In the genomic region with DNA sequence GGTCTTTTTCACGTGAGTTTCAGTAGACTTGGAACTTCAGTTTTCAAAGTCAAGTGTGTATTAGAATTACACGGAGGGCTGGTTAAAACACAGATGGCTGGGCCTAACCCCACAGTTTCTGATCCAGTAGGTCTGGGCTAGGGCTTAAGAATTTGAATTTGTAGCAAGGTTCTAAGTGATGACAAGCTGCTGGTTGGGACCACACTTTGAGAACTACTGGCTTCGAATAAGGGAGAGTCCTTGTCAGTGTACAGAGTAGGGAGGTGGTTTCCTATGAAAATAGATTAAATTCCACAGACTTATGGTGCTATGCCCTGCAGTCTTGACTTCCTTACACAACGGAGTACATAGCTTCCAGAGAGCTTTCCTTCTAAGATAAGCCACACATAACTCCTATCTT, we compare ENCODE assay signal across 11 cellular contexts. TPM values are rescaled to one million over a fixed set of nuclear protein-coding genes. Genes with fewer than 3 reads are reported as not detected.
A peak's percentile ranks its signal among the peaks of the same experiment; 100 is the strongest.
DNase-seq lines count a peak whose midpoint lies in the region; ATAC-seq, FAIRE-seq and TF ChIP-seq lines count a peak whose summit lies in the region.
"Had no signal": no experiment of that assay in that cellular context is flagged by ENCODE, and none has a peak within 500 bp of the region (broad histone marks: within the 10 kb centered on the region; RNA-seq: fewer than 3 reads in every experiment).

No MANE protein-coding gene starts in this region.

- no peak for ATAC-seq in HG02798 (IDR thresholded peaks at IDR 0.05; ENCODE audit: poor library complexity, unreplicated experiment)
- ATAC-seq in HG02885 (IDR thresholded peaks at IDR 0.05; ENCODE audit: poor library complexity, unreplicated experiment), result no peak
- ATAC-seq: activated CD8-positive, alpha-beta memory T cell treated with anti-CD3 and anti-CD28 coated beads, Interleukin-2, amount 10 ng/mL, durations not matched to agents 7 days and 5 days; T-helper 17 cell had no signal

- H3K27me3 ChIP-seq in GM23248 (replicated peaks; ENCODE audit: insufficient read depth) (no peaks in the 10 kb centered on the region), layer of hippocampus (ENCODE audit: control insufficient read depth, insufficient read depth, low read length) (no peaks in the 10 kb centered on the region), sigmoid colon (no peaks in the 10 kb centered on the region)

- H3K36me3 ChIP-seq in GM23248 (ENCODE audit: low read depth), result peaks cover 8% of the 10 kb centered on the region
- H3K36me3 ChIP-seq in sigmoid colon, result peaks cover 16 to 27% (median 20%) of the 10 kb centered on the region in 4 donors

- no peak for TF ChIP-seq POLR2A in sigmoid colon (IDR thresholded peaks at IDR 0.05)
- TF ChIP-seq POLR2A in GM12891 (IDR thresholded peaks at IDR 0.05; ENCODE audit: low read depth, low read length), result no peak

- H3K27ac ChIP-seq in GM23248, result peak overlapping the region; percentile 89
- peak overlapping the region; percentile 98 for H3K27ac ChIP-seq in layer of hippocampus (ENCODE audit: low read depth, low read length)
- peak overlapping the region; percentile 93 to 98 (median 98) for H3K27ac ChIP-seq in sigmoid colon

- peaks cover 36% of the 10 kb centered on the region for H3F3A ChIP-seq in GM23248 (ENCODE audit: insufficient read depth)

- peak overlapping the region; percentile 94 for H3K9ac ChIP-seq in GM23248

- peaks cover 12% of the 10 kb centered on the region; the same call in 1 of the 2 replicates for H4K20me1 ChIP-seq in GM23248 (ENCODE audit: insufficient read depth)

- no peak for TF ChIP-seq EP300 in sigmoid colon (IDR thresholded peaks at IDR 0.05)

- peaks cover 25% of the 10 kb centered on the region for H3K4me1 ChIP-seq in GM23248 (ENCODE audit: insufficient read depth)
- H3K4me1 ChIP-seq in sigmoid colon, result peaks cover 0 to 42% (median 35%) of the 10 kb centered on the region in 4 donors

- 0 out of 2 replicates have a peak overlapping the region, but pooled peaks have one; percentile 2 for H3K4me3 ChIP-seq in GM23248
- H3K4me3 ChIP-seq in sigmoid colon, result peak overlapping the region in 3 of 4 donors; percentile 4 to 100 (median 61)

- WGBS in GM23248 (ENCODE audit: low coverage in 1 of 2, low lambda C conversion rate in 2 of 2, missing lambda C conversion rate in 2 of 2), 2 experiments, result 25 to 33% methylated on average over 4 of the region's 4 CpGs
- 78 to 83% methylated on average over 4 of the region's 4 CpGs for WGBS in sigmoid colon, 2 donors

- DNase-seq in GM23248 (peak; percentile 17), cerebellar cortex (ENCODE audit: low spot score) (peak; percentile 38), sigmoid colon (peak; percentile 53), GM12891 (ENCODE audit: insufficient read length, low spot score) (no peak), COR-L47 (lab: John Stamatoyannopoulos, UW) (no peak)
- DNase-seq: activated CD8-positive, alpha-beta memory T cell treated with anti-CD3 and anti-CD28 coated beads, Interleukin-2, amount 10 ng/mL, durations not matched to agents 7 days and 5 days; mammary epithelial cell; T-helper 17 cell had no signal

- H2AFZ ChIP-seq in GM23248, result no peak overlapping the region

- TF ChIP-seq CTCF in sigmoid colon (IDR thresholded peaks at IDR 0.05), result no peak

- no peak for FAIRE-seq in GM12891 (lab: Jason Lieb, UNC)

- peaks cover 37% of the 10 kb centered on the region for H3K79me2 ChIP-seq in GM23248 (ENCODE audit: insufficient read depth)

- H3K4me2 ChIP-seq in GM23248 (ENCODE audit: unreplicated experiment), result peak overlapping the region; percentile 96

- in situ Hi-C loops in GM23248 (cut with MboI), result loop anchor here (10.0 kb wide), 1 partner anchor 183 kb away; no protein-coding TSS in a partner anchor

- H3K9me3 ChIP-seq in GM23248 (ENCODE audit: low read depth) (no peaks in the 10 kb centered on the region), sigmoid colon (no peaks in the 10 kb centered on the region)

- intact Hi-C loops in sigmoid colon (cut with DNase I), result no loop called here

- H3K9me2 ChIP-seq in GM23248 (ENCODE audit: insufficient read depth), result no peaks in the 10 kb centered on the region

TF ChIP-seq in GM12891, 5 proteins besides CTCF, POLR2A, EP300 and RAD21:
- TF ChIP-seq PAX5 (IDR thresholded peaks at IDR 0.05; ENCODE audit: insufficient read depth, low read length, severe bottlenecking) (no peak), SPI1 (IDR thresholded peaks at IDR 0.05; ENCODE audit: low read depth, low read length) (no peak), TAF1 (IDR thresholded peaks at IDR 0.05; ENCODE audit: low read depth, low read length) (no peak), POLR2AphosphoS5 (IDR thresholded peaks at IDR 0.05; ENCODE audit: low read depth, low read length) (no peak), POU2F2 (IDR thresholded peaks at IDR 0.05; ENCODE audit: low read depth, low read length) (no peak)

RNA-seq across cellular contexts. Expression of gene RHOB, which starts 4.5 kb away (rescaled TPM):
- total RNA-seq in GM23248 (2014; rRNA removed; shearing (Covaris generic)), result 303 and 305 TPM in 2 replicates
- polyA plus RNA-seq in GM23248 (2016; fragmentation: Nextera tagmentation; extraction: Ambion mirVana) (45.6 and 47.8 TPM in 2 replicates), sigmoid colon (100 to 1,000 TPM in 2 of 3 donors, 10 to 100 TPM in 1; 60.6 to 200 (median 108) TPM)
- total RNA-seq in sigmoid colon, result 1,000 to 10,000 TPM in 2 of 4 donors, 100 to 1,000 TPM in 2; 753 to 1,323 (median 1,092) TPM
- polyA plus RNA-seq in GM12891 (2012; ENCODE audit: low read depth, missing spikeins), result 12.7 TPM

Comparison
In these comparisons a context has a peak if more than half of its experiments do, and no peak if none do; other contexts are left out.
1. DNase-seq: peak in GM23248 (single experiment), cerebellar cortex (single experiment) and sigmoid colon (single experiment); none in GM12891 (single experiment) and COR-L47 (single experiment).
2. Peak in every context shown above with its lines, with median percentiles within 50 percentile points of each other: H3K27ac ChIP-seq.